Comparison of ENCODE assay signal across 1 cellular context in genomic region chr6:56686429-56686828, GRCh38.
TF ChIP-seq lines count a peak whose summit lies in the region.

No MANE protein-coding gene starts in this region.

TF ChIP-seq in liver, 16 proteins besides CTCF, POLR2A, EP300 and RAD21 (continued from another document):
- TF ChIP-seq ATF3 (IDR thresholded peaks at IDR 0.05), result no peak
